Comparison of ENCODE assay signal across 8 cellular contexts in the genomic region with DNA sequence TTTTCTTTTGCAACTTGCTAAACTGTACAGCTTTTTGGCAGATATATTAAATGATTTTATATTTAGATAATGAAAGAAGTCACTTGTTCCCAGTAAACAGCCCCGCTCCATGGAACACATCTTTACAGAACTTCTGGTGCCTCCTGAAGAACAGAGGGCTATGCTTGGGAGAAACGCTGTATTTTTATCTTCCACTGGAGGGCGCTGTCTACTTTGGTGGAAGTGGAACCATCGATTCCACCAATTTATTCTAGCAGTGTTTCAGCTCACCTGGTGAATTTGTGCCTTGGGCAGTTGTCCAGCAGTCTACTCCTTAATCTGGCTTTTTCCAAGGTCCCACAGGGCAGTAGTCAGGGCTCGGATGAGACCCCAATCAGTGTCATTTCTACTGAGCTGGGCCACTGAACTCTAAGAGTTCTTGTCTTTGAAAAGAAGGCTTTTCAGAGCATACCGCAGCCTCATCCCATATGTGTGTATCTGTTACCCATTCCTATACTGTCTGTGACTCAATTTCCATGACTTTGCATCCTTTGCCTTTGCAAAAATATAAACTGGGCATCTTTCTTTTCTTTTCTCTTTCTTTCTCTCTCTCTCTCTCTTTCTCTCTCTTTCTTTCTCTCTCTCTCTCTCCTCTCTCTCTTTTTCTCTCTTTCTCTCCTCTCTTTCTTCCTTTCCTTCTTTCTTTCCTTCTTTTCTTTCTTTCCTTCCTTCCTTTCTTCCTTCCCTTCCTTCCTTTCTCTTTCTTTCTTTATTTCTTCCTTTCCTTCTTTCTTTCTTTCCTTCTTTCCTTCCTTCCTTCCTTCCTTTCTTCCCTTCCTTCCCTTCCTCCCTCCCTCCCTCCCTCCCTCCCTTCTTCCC.
DNase-seq lines count a peak whose midpoint lies in the region; ATAC-seq and TF ChIP-seq lines count a peak whose summit lies in the region.

No MANE protein-coding gene starts in this region.

- H3K9me3 ChIP-seq in MM.1S (replicated peaks; ENCODE audit: insufficient read depth, low read length) (no peaks in the 10 kb centered on the region), SK-N-SH (no peaks in the 10 kb centered on the region), esophagus muscularis mucosa (no peaks in the 10 kb centered on the region), neuronal stem cell (replicated peaks in 1 of 2; ENCODE audit: control insufficient read depth in 2 of 2, insufficient read depth in 1 of 2, low read depth in 1 of 2, low read length in 2 of 2) (peaks cover 4 to 6% of the 10 kb centered on the region in 2 donors)

- H3K27me3 ChIP-seq in MM.1S (replicated peaks; ENCODE audit: insufficient read depth, low read length) (no peaks in the 10 kb centered on the region), SK-N-SH (ENCODE audit: insufficient read depth) (no peaks in the 10 kb centered on the region), esophagus muscularis mucosa (peaks cover 0 to 20% (median 0%) of the 10 kb centered on the region in 4 donors), neuronal stem cell (ENCODE audit: control insufficient read depth in 3 of 3, insufficient read depth in 3 of 3, low read depth in 1 of 3, low read length in 3 of 3) (no peaks in the 10 kb centered on the region)

- no peak overlapping the region for H4K8ac ChIP-seq in neuronal stem cell (ENCODE audit: low read depth, low read length)

- H3K4me1 ChIP-seq in MM.1S (ENCODE audit: low read length) (no peaks in the 10 kb centered on the region), SK-N-SH (ENCODE audit: control insufficient read depth in 1 of 2, insufficient read depth in 2 of 2, low read depth in 1 of 2, low read length in 1 of 2) (peaks cover 0 to 3% of the 10 kb centered on the region in 2 experiments; a peak in 1 of 4 replicates), esophagus muscularis mucosa (no peaks in the 10 kb centered on the region), neuronal stem cell (ENCODE audit: control insufficient read depth in 2 of 2, insufficient read depth in 1 of 2, low read depth in 1 of 2, low read length in 2 of 2) (no peaks in the 10 kb centered on the region)

- WGBS in SK-N-SH (ENCODE audit: low lambda C conversion rate): 19% methylated on average over 6 of the region's 6 CpGs
- WGBS in esophagus muscularis mucosa: 34% methylated on average over 6 of the region's 6 CpGs
- WGBS in neuronal stem cell (ENCODE audit: extremely low coverage in 2 of 2, insufficient read length in 2 of 2, insufficient replicate concordance in 1 of 2), 2 donors: no CpG with 5 or more reads among the region's 6 CpGs

- H2BK120ac ChIP-seq in neuronal stem cell (ENCODE audit: low read depth, low read length): no peak overlapping the region

- no peak for TF ChIP-seq POLR2A in esophagus muscularis mucosa (IDR thresholded peaks at IDR 0.05; ENCODE audit: low read depth)

- peak; percentile 13 for DNase-seq in stimulated activated CD4-positive, alpha-beta T cell treated with anti-CD3 and anti-CD28 coated beads, Interleukin-1b, Interleukin-23, amount 100 ng/mL, for 48 hours
- no peak for DNase-seq in stimulated activated CD4-positive, alpha-beta T cell treated with anti-CD3 and anti-CD28 coated beads, Interleukin-4, amount 100 ng/mL, for 1 hour
- DNase-seq in MM.1S: peak; percentile 62
- DNase-seq in SK-N-SH: peak; percentile 50
- DNase-seq in esophagus muscularis mucosa (ENCODE audit: extremely low spot score): peak; percentile 80
- peak; percentile 73 for DNase-seq in neuronal stem cell (ENCODE audit: low spot score)
- no peak for DNase-seq in GM19240 (ENCODE audit: insufficient read length, low spot score)

- H3K27ac ChIP-seq in MM.1S (ENCODE audit: low read length) (no peak overlapping the region), SK-N-SH (ENCODE audit: low read depth in 2 of 2, low read length in 1 of 2) (no peak overlapping the region), esophagus muscularis mucosa (replicated peaks in 1 of 4) (no peak overlapping the region), neuronal stem cell (replicated peaks; ENCODE audit: low read length) (no peak overlapping the region)

- no peak overlapping the region for H3K4ac ChIP-seq in neuronal stem cell (ENCODE audit: low read length)

- H2AFZ ChIP-seq in MM.1S (ENCODE audit: low read length) (no peak overlapping the region), SK-N-SH (ENCODE audit: low read depth) (no peak overlapping the region), neuronal stem cell (ENCODE audit: low read length) (no peak overlapping the region)

- CTCF ChIA-PET in SK-N-SH (lab: Yijun Ruan, JAX): interaction anchor here (0.6 to 3.1 kb wide), 54 partner anchors 9 to 829 kb away, joined by 3 to 20 read pairs (median 4); no protein-coding TSS in a partner anchor

- no peak overlapping the region for H2AK5ac ChIP-seq in neuronal stem cell (ENCODE audit: low read depth, low read length)

- no peak overlapping the region for H3K4me2 ChIP-seq in MM.1S (ENCODE audit: low read depth, low read length)
- no peak overlapping the region for H3K4me2 ChIP-seq in SK-N-SH
- no peak overlapping the region for H3K4me2 ChIP-seq in neuronal stem cell (ENCODE audit: insufficient read depth, low read length, poor library complexity, severe bottlenecking)

- H3K4me3 ChIP-seq in MM.1S (ENCODE audit: low read length) (no peak overlapping the region), SK-N-SH (ENCODE audit: low read depth in 2 of 2, low read length in 1 of 2) (no peak overlapping the region; a peak in 1 of 4 replicates), esophagus muscularis mucosa (no peak overlapping the region), neuronal stem cell (ENCODE audit: low read length in 2 of 2) (no peak overlapping the region)

- TF ChIP-seq RAD21 in SK-N-SH (IDR thresholded peaks at IDR 0.05; ENCODE audit: low read length): peak; percentile 89

- no peak overlapping the region for H2BK15ac ChIP-seq in neuronal stem cell (ENCODE audit: low read length)

- no peaks in the 10 kb centered on the region for H3K79me2 ChIP-seq in MM.1S (ENCODE audit: low read length)
- H3K79me2 ChIP-seq in SK-N-SH (ENCODE audit: insufficient read depth): no peaks in the 10 kb centered on the region

- H3K18ac ChIP-seq in neuronal stem cell (ENCODE audit: low read length): no peak overlapping the region

- intact Hi-C loops in esophagus muscularis mucosa (cut with DNase I): no loop called here

- H2BK5ac ChIP-seq in neuronal stem cell (ENCODE audit: low read length): no peak overlapping the region

- H3K9ac ChIP-seq in MM.1S (ENCODE audit: low read length) (no peak overlapping the region), SK-N-SH (no peak overlapping the region), neuronal stem cell (ENCODE audit: low read depth, low read length, poor library complexity) (no peak overlapping the region)

- POLR2A ChIA-PET in SK-N-SH (lab: Yijun Ruan, JAX): no interaction called here

- H3K23ac ChIP-seq in neuronal stem cell (ENCODE audit: low read depth, low read length, poor library complexity): no peak overlapping the region

- H4K91ac ChIP-seq in neuronal stem cell (ENCODE audit: low read depth, low read length, poor library complexity): no peak overlapping the region

- no peaks in the 10 kb centered on the region for H3K9me2 ChIP-seq in MM.1S (replicated peaks; ENCODE audit: insufficient read depth, low read length)
- no peaks in the 10 kb centered on the region for H3K9me2 ChIP-seq in SK-N-SH

- TF ChIP-seq CTCF in MM.1S (IDR thresholded peaks at IDR 0.05; ENCODE audit: low read length) (peak; percentile 70), SK-N-SH (IDR thresholded peaks at IDR 0.05) (peak; percentile 83), esophagus muscularis mucosa (IDR thresholded peaks at IDR 0.05) (peak; percentile 15 to 54 (median 33))

- no peak overlapping the region for H3K14ac ChIP-seq in neuronal stem cell (ENCODE audit: low read length)

- no peaks in the 10 kb centered on the region for H3K79me1 ChIP-seq in neuronal stem cell (ENCODE audit: low read depth, low read length)

- H3K36me3 ChIP-seq in MM.1S (replicated peaks; ENCODE audit: insufficient read depth, low read length): no peaks in the 10 kb centered on the region
- no peaks in the 10 kb centered on the region for H3K36me3 ChIP-seq in SK-N-SH (replicated peaks in 1 of 2; ENCODE audit: control insufficient read depth in 1 of 2, insufficient read depth in 2 of 2, low read length in 1 of 2)
- no peaks in the 10 kb centered on the region for H3K36me3 ChIP-seq in esophagus muscularis mucosa
- no peaks in the 10 kb centered on the region for H3K36me3 ChIP-seq in neuronal stem cell (replicated peaks in 1 of 2; ENCODE audit: control insufficient read depth in 2 of 2, insufficient read depth in 2 of 2, low read length in 2 of 2)

- H3F3A ChIP-seq in MM.1S (ENCODE audit: insufficient read depth, low read length): no peaks in the 10 kb centered on the region
- H3F3A ChIP-seq in SK-N-SH (replicated peaks; ENCODE audit: insufficient read depth): peaks cover 9% of the 10 kb centered on the region

- no peak for ATAC-seq in GM18858 (IDR thresholded peaks at IDR 0.05; ENCODE audit: unreplicated experiment)

- H4K20me1 ChIP-seq in MM.1S (ENCODE audit: insufficient read depth, low read length) (no peaks in the 10 kb centered on the region), SK-N-SH (ENCODE audit: insufficient read depth) (no peaks in the 10 kb centered on the region)

- H2BK12ac ChIP-seq in neuronal stem cell (ENCODE audit: low read length): no peak overlapping the region

- TF ChIP-seq EP300 in SK-N-SH (IDR thresholded peaks at IDR 0.05; ENCODE audit: borderline replicate concordance in 1 of 2, low read depth in 1 of 2, low read length in 1 of 2): no peak
- no peak for TF ChIP-seq EP300 in esophagus muscularis mucosa (IDR thresholded peaks at IDR 0.05)

TF ChIP-seq in SK-N-SH, 30 proteins besides CTCF, POLR2A, EP300 and RAD21:
- TF ChIP-seq CHD2 (IDR thresholded peaks at IDR 0.05; ENCODE audit: low read length, partially characterized antibody) (no peak), SMC3 (IDR thresholded peaks at IDR 0.05; ENCODE audit: low read depth, low read length) (peak; percentile 71)
TF ChIP-seq in SK-N-SH: peak in this region for 1.

Comparison
In these comparisons a context has a peak if more than half of its experiments do, and no peak if none do; other contexts are left out.
1. DNase-seq: peak in stimulated activated CD4-positive, alpha-beta T cell treated with anti-CD3 and anti-CD28 coated beads, Interleukin-1b, Interleukin-23, amount 100 ng/mL, for 48 hours (single experiment), MM.1S (single experiment), SK-N-SH (single experiment), esophagus muscularis mucosa (single experiment) and neuronal stem cell (single experiment); none in stimulated activated CD4-positive, alpha-beta T cell treated with anti-CD3 and anti-CD28 coated beads, Interleukin-4, amount 100 ng/mL, for 1 hour (single experiment) and GM19240 (single experiment).
2. CTCF ChIP-seq: peak in every context shown above with its lines; median percentile 83 in SK-N-SH; 70 in MM.1S; 33 in esophagus muscularis mucosa.